Comparison of ENCODE assay signal across 1 cellular context in the genomic region with DNA sequence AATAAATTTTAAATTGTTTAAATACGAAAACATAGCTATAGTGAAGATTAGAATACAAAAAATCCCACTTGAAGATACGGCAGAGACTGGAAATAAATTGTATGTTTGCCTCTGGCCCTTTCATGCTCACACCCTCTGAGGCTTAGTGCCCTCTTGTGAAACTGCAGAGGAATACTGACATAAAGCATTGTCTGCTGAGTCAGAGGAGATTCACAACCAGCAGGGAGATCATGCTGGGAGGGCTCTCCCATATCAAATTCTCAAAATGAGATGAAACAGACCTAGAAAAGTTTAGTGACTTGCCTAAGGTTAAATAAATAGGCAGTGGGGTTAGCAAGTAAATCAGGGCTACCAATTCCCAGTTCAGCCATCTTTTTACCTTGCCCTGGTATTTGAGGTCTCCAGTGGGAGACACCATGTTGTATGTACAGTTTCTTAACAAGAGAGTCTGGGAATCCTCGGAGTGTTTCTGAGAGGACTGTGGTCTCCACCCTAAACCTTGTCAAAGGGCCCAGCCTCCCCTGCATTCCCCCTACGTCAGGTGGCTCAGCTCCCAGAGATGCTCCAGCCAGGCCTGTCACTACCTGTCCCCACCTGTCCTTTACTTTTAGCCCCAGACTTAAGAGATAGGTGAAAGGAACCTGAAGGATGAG.
TF ChIP-seq lines count a peak whose summit lies in the region.

No MANE protein-coding gene starts in this region.

TF ChIP-seq in GM12878, 131 proteins besides CTCF, POLR2A, EP300 and RAD21 (continued from another document):
- TF ChIP-seq, protein P1, sequence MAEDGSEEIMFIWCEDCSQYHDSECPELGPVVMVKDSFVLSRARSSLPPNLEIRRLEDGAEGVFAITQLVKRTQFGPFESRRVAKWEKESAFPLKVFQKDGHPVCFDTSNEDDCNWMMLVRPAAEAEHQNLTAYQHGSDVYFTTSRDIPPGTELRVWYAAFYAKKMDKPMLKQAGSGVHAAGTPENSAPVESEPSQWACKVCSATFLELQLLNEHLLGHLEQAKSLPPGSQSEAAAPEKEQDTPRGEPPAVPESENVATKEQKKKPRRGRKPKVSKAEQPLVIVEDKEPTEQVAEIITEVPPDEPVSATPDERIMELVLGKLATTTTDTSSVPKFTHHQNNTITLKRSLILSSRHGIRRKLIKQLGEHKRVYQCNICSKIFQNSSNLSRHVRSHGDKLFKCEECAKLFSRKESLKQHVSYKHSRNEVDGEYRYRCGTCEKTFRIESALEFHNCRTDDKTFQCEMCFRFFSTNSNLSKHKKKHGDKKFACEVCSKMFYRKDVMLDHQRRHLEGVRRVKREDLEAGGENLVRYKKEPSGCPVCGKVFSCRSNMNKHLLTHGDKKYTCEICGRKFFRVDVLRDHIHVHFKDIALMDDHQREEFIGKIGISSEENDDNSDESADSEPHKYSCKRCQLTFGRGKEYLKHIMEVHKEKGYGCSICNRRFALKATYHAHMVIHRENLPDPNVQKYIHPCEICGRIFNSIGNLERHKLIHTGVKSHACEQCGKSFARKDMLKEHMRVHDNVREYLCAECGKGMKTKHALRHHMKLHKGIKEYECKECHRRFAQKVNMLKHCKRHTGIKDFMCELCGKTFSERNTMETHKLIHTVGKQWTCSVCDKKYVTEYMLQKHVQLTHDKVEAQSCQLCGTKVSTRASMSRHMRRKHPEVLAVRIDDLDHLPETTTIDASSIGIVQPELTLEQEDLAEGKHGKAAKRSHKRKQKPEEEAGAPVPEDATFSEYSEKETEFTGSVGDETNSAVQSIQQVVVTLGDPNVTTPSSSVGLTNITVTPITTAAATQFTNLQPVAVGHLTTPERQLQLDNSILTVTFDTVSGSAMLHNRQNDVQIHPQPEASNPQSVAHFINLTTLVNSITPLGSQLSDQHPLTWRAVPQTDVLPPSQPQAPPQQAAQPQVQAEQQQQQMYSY (CRISPR knock-in tag; IDR thresholded peaks at IDR 0.05): no peak
- TF ChIP-seq BCL11A (IDR thresholded peaks at IDR 0.05; ENCODE audit: low read depth, low read length): no peak
- TF ChIP-seq SPI1 (IDR thresholded peaks at IDR 0.05; ENCODE audit: borderline replicate concordance, insufficient read depth, low read depth, low read length): no peak
- TF ChIP-seq PAX8 (IDR thresholded peaks at IDR 0.05): no peak
- TF ChIP-seq ETV6 (conservative IDR thresholded peaks at IDR 0.05 in 1 of 2, IDR thresholded peaks at IDR 0.05 in 1 of 2; ENCODE audit: borderline replicate concordance in 1 of 2, low read depth in 1 of 2): no peak
TF ChIP-seq in GM12878: peak in this region for 0.
